ENCODE assay signal across 4 cellular contexts in genomic region chr22:50461536-50461935, GRCh38. TPM values are rescaled to one million over a fixed set of nuclear protein-coding genes. Genes with fewer than 3 reads are reported as not detected.
"Had no signal": no experiment of that assay in that cellular context is flagged by ENCODE, and none has a peak within 500 bp of the region (broad histone marks: within the 10 kb centered on the region; RNA-seq: fewer than 3 reads in every experiment).

No MANE protein-coding gene starts in this region.

- DNase-seq: GDM1, GF-D8 had no signal

- H3K4me3 ChIP-seq: GM12878 had no signal

- ATAC-seq: GM12878 had no signal

RNA-seq across cellular contexts. Expression of gene ADM2, which starts 19.8 kb away (rescaled TPM):
- total RNA-seq: G401 had no signal

RNA-seq across cellular contexts. Expression of gene MIOX, which starts 25.1 kb away (rescaled TPM):
- total RNA-seq: GM12878 had no signal
